Comparison of ENCODE assay signal across 8 cellular contexts in the genomic region with DNA sequence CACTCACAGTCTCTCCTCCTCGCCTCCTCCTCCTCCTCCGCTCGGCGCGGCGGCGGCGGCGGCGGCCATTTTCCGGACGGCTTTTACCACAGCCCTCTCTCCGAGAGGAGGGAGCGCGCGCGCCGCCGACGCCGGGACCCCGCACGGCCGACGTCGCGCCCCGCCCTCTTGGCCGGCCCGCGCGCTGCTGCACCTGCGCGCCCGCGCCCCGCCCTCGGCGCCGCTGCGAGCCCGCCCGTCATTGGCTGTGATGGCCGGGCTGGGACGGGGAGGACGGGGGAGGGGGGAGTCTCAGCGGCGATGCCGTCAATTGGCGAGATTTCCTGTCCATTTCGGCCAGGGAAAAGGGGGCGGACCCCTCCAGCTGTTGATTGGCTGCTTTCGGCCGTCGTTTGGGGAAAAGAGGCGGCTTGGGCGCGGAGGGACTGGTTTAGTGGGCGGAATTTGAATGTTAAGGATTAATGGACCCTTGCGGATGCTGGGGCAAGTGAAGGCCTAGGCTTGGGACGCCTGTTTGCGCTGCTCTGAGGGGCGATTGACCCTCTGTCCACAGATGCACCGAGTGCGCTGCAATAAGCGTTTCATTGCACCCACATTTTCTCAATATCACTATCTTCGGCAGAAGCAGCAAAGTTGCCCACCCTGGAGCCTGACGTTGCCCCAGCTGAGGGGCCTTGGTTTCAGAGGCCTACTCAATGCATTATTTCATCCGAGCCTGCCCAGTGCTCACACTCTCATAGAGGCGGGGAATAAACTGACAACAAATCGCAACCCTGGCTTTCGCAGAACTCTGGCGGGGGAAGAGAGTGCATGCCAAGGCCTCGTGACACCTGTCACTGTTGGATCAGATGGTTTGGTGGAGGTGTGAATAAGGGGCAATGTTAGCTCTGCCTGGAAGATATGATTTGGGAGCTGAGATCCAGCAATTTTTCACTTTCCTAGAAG. TPM values are rescaled to one million over a fixed set of nuclear protein-coding genes. Genes with fewer than 3 reads are reported as not detected.
A peak's percentile ranks its signal among the peaks of the same experiment; 100 is the strongest.
DNase-seq lines count a peak whose midpoint lies in the region; ATAC-seq, FAIRE-seq and TF ChIP-seq lines count a peak whose summit lies in the region.

A gene (minus strand): TSS at position 121 of the 945 bp plus-strand sequence.

- H3K27me3 ChIP-seq in keratinocyte (ENCODE audit: control insufficient read depth, extremely low read depth, insufficient read depth, low read length): no peaks in the 10 kb centered on the region

- H3K4me3 ChIP-seq in AG09309 (ENCODE audit: control insufficient read depth, low read depth, low read length) (peak within 1 kb of the TSS; percentile 50), keratinocyte (ENCODE audit: control insufficient read depth in 2 of 3, extremely low read depth in 1 of 3, insufficient read depth in 2 of 3, low read depth in 1 of 3, low read length in 3 of 3) (peak within 1 kb of the TSS; percentile 44 to 78 (median 71))

- ATAC-seq in GM19035 (IDR thresholded peaks at IDR 0.05; ENCODE audit: unreplicated experiment) (peak; percentile 83), HG03354 (IDR thresholded peaks at IDR 0.05; ENCODE audit: poor library complexity, severe bottlenecking, unreplicated experiment) (peak; percentile 85)

- peaks cover 15% of the 10 kb centered on the region for H3K4me1 ChIP-seq in keratinocyte (ENCODE audit: control insufficient read depth, extremely low read depth, insufficient read depth, low read length)

- H3K9me1 ChIP-seq in keratinocyte (ENCODE audit: control insufficient read depth, extremely low read depth, insufficient read depth, low read length): peaks cover 3% of the 10 kb centered on the region

- peak; percentile 55 for DNase-seq in AG09309 (ENCODE audit: low read depth)
- DNase-seq in NCI-H460 (ENCODE audit: extremely low read depth, low read depth): peak; percentile 92
- DNase-seq in activated CD4-positive, CD25-positive, alpha-beta regulatory T cell treated with anti-CD3 and anti-CD28 coated beads, Interleukin-2, amount 50 U/mL, for 72 hours: peak; percentile 86
- peak; percentile 93 for DNase-seq in cerebellar cortex (ENCODE audit: low spot score)
- peak; percentile 21 for DNase-seq in keratinocyte (ENCODE audit: low read depth, low spot score)
- peak; percentile 78 to 85 (median 82) for DNase-seq in stimulated activated CD4-positive, alpha-beta T cell treated with anti-CD3 and anti-CD28 coated beads, Interleukin-12 subunit alpha, Interleukin-12 subunit beta, amount 100 ng/mL, for 48 hours (ENCODE audit: low read depth in 2 of 3, low spot score in 1 of 3)

- H3K79me2 ChIP-seq in keratinocyte (ENCODE audit: control insufficient read depth, insufficient read depth, low read length): peaks cover 38% of the 10 kb centered on the region

- no peaks in the 10 kb centered on the region for H3K36me3 ChIP-seq in keratinocyte (ENCODE audit: control insufficient read depth in 2 of 2, extremely low read depth in 1 of 2, insufficient read depth in 2 of 2, low read length in 2 of 2)

- H3K4me2 ChIP-seq in keratinocyte (ENCODE audit: control insufficient read depth, extremely low read depth, insufficient read depth, low read depth, low read length): peak within 1 kb of the TSS; percentile 87

- H3K9ac ChIP-seq in keratinocyte (ENCODE audit: control insufficient read depth, extremely low read depth, insufficient read depth, low read length): peak within 1 kb of the TSS; percentile 75

- TF ChIP-seq CTCF in AG09309 (IDR thresholded peaks at IDR 0.05; ENCODE audit: control insufficient read depth, insufficient read depth, low read depth, low read length, missing control alignments) (no peak), keratinocyte (optimal IDR thresholded peaks at IDR 0.05 in 1 of 3, IDR thresholded peaks at IDR 0.05 in 1 of 3, conservative IDR thresholded peaks at IDR 0.05 in 1 of 3; ENCODE audit: extremely low read depth in 1 of 3, insufficient read depth in 2 of 3, low read length in 3 of 3) (no peak)

- no peaks in the 10 kb centered on the region for H3K9me3 ChIP-seq in keratinocyte (ENCODE audit: control insufficient read depth, low read depth, low read length)

- H3K27ac ChIP-seq in keratinocyte (ENCODE audit: control insufficient read depth, insufficient read depth, low read length): peak within 1 kb of the TSS; percentile 56

- no peak for FAIRE-seq in keratinocyte (lab: Jason Lieb, UNC)

- dilution Hi-C loops in keratinocyte (cut with MboI; ENCODE audit: extremely low pct_ligation_motif_present, low sequenced_read_pairs): no loop called here

- H2AFZ ChIP-seq in keratinocyte (ENCODE audit: control insufficient read depth, low read length): peak within 1 kb of the TSS; percentile 84

- peaks cover 14% of the 10 kb centered on the region for H4K20me1 ChIP-seq in keratinocyte (ENCODE audit: control insufficient read depth, extremely low read depth, insufficient read depth, low read length)

RNA-seq across cellular contexts. Expression of the gene that starts here (rescaled TPM):
- total RNA-seq in NCI-H460 (2014; rRNA removed; shearing (Covaris generic)): 33.0 and 38.2 TPM in 2 replicates
- 23.0 and 25.7 TPM in 2 replicates for polyA plus RNA-seq in NCI-H460 (2014; cell fraction: nucleus; rRNA removed)
- 7.2 to 12.4 TPM (median 9.9 TPM) in 3 replicates for polyA plus RNA-seq in keratinocyte
- 17.5 TPM for polyA plus RNA-seq in keratinocyte (2011; ENCODE audit: low read depth)
- polyA plus RNA-seq in keratinocyte (2011; cell fraction: cytosol; rRNA removed): 8.8 and 11.0 TPM in 2 replicates
- 13.4 and 15.5 TPM in 2 replicates for polyA plus RNA-seq in keratinocyte (2011; cell fraction: nucleus; rRNA removed)
- polyA plus RNA-seq in keratinocyte (2012; ENCODE audit: low replicate concordance): 10.2 and 13.1 TPM in 2 replicates
- polyA minus RNA-seq in keratinocyte: 8.3 to 18.5 TPM (median 16.6 TPM) in 3 replicates
- polyA minus RNA-seq in keratinocyte (2011; cell fraction: cytosol; rRNA and poly(A)+ RNA removed): 3.3 TPM
- 12.3 and 25.1 TPM in 2 replicates for polyA minus RNA-seq in keratinocyte (2011; cell fraction: nucleus; rRNA and poly(A)+ RNA removed)

Comparison
In these comparisons a context has a peak if more than half of its experiments do, and no peak if none do; other contexts are left out.
1. Peak in every context shown above with its lines: DNase-seq, ATAC-seq, H3K4me3 ChIP-seq and H3K27ac ChIP-seq.
2. DNase-seq: peak in every context shown above with its lines; median percentile 93 in cerebellar cortex; 92 in NCI-H460; 86 in activated CD4-positive, CD25-positive, alpha-beta regulatory T cell treated with anti-CD3 and anti-CD28 coated beads, Interleukin-2, amount 50 U/mL, for 72 hours; 82 in stimulated activated CD4-positive, alpha-beta T cell treated with anti-CD3 and anti-CD28 coated beads, Interleukin-12 subunit alpha, Interleukin-12 subunit beta, amount 100 ng/mL, for 48 hours; 55 in AG09309; 21 in keratinocyte.